Comparison of ENCODE assay signal across 8 cellular contexts in genomic region chr1:100353988-100354387, GRCh38. TPM values are rescaled to one million over a fixed set of nuclear protein-coding genes. Genes with fewer than 3 reads are reported as not detected.
DNase-seq lines count a peak whose midpoint lies in the region; ATAC-seq and TF ChIP-seq lines count a peak whose summit lies in the region.

No MANE protein-coding gene starts in this region.

- H3K4me3 Mint-ChIP-seq in stimulated activated naive CD8-positive, alpha-beta T cell treated with anti-CD3 and anti-CD28 coated beads, Interleukin-15, Interleukin-2, amounts not matched to agents 100 ng/mL and 50 ng/mL, for 24 hours = peak overlapping the region; percentile 86
- H3K4me3 Mint-ChIP-seq in activated CD4-positive, alpha-beta memory T cell treated with anti-CD3 and anti-CD28 coated beads, Interleukin-2, amount 10 ng/mL, durations not matched to agents 7 days and 5 days = peak overlapping the region; percentile 90

- H3K27ac Mint-ChIP-seq in stimulated activated naive CD8-positive, alpha-beta T cell treated with anti-CD3 and anti-CD28 coated beads, Interleukin-15, Interleukin-2, amounts not matched to agents 100 ng/mL and 50 ng/mL, for 24 hours = peak overlapping the region; percentile 61
- H3K27ac Mint-ChIP-seq in activated CD4-positive, alpha-beta memory T cell treated with anti-CD3 and anti-CD28 coated beads, Interleukin-2, amount 10 ng/mL, durations not matched to agents 7 days and 5 days = peak overlapping the region; percentile 93

- H3K36me3 Mint-ChIP-seq in stimulated activated naive CD8-positive, alpha-beta T cell treated with anti-CD3 and anti-CD28 coated beads, Interleukin-15, Interleukin-2, amounts not matched to agents 100 ng/mL and 50 ng/mL, for 24 hours (ENCODE audit: low read depth) = peaks cover 17% of the 10 kb centered on the region
- H3K36me3 Mint-ChIP-seq in activated CD4-positive, alpha-beta memory T cell treated with anti-CD3 and anti-CD28 coated beads, Interleukin-2, amount 10 ng/mL, durations not matched to agents 7 days and 5 days (ENCODE audit: low read depth) = peaks cover 53% of the 10 kb centered on the region

- no peaks in the 10 kb centered on the region for H3K9me3 Mint-ChIP-seq in stimulated activated naive CD8-positive, alpha-beta T cell treated with anti-CD3 and anti-CD28 coated beads, Interleukin-15, Interleukin-2, amounts not matched to agents 100 ng/mL and 50 ng/mL, for 24 hours
- H3K9me3 Mint-ChIP-seq in activated CD4-positive, alpha-beta memory T cell treated with anti-CD3 and anti-CD28 coated beads, Interleukin-2, amount 10 ng/mL, durations not matched to agents 7 days and 5 days = no peaks in the 10 kb centered on the region

- H3K4me1 Mint-ChIP-seq in stimulated activated naive CD8-positive, alpha-beta T cell treated with anti-CD3 and anti-CD28 coated beads, Interleukin-15, Interleukin-2, amounts not matched to agents 100 ng/mL and 50 ng/mL, for 24 hours (ENCODE audit: low read depth) = peaks cover 57% of the 10 kb centered on the region
- peaks cover 48% of the 10 kb centered on the region for H3K4me1 Mint-ChIP-seq in activated CD4-positive, alpha-beta memory T cell treated with anti-CD3 and anti-CD28 coated beads, Interleukin-2, amount 10 ng/mL, durations not matched to agents 7 days and 5 days

- 93 to 97% methylated on average over 1 of the region's 1 CpG for whole genome bisulfite sequencing in aorta, 2 donors

- H3K27me3 ChIP-seq in uterus = no peaks in the 10 kb centered on the region
- no peaks in the 10 kb centered on the region for H3K27me3 ChIP-seq in aorta (ENCODE audit: control insufficient read depth in 1 of 2, insufficient read depth in 2 of 2, low read length in 1 of 2)

- H3K36me3 ChIP-seq in uterus (no peaks in the 10 kb centered on the region), aorta (ENCODE audit: control insufficient read depth in 1 of 2, insufficient read depth in 2 of 2, low read length in 1 of 2) (no peaks in the 10 kb centered on the region)

- TF ChIP-seq CTCF in uterus (IDR thresholded peaks at IDR 0.05) = no peak

- POLR2A ChIA-PET in activated CD4-positive, alpha-beta memory T cell treated with anti-CD3 and anti-CD28 coated beads, Interleukin-2, amount 10 ng/mL, durations not matched to agents 7 days and 5 days (lab: Charles Lee) = interaction anchor here (1.4 to 6.3 kb wide), 20 partner anchors 8 to 325 kb away, joined by 4 to 96 read pairs (median 24); partner anchors contain the start of gene RTCA

- H3K4me3 ChIP-seq in uterus (peak overlapping the region; percentile 56 to 84), aorta (ENCODE audit: low read length in 2 of 2) (no peak overlapping the region)

- intact Hi-C loops in uterus (cut with DNase I; ENCODE audit: low total_unique reads) (no loop called here), aorta (cut with DNase I) (loop anchor here in 1 of 2 donors (5.0 kb wide), 1 partner anchor 543 kb away; the partner anchor contains the start of gene SLC30A7), posterior cingulate gyrus (cut with DNase I) (loop anchor here (2.0 to 5.0 kb wide), 2 partner anchors 87 to 105 kb away; partner anchors contain the start of gene RTCA)

- no peak for DNase-seq in stimulated activated naive CD8-positive, alpha-beta T cell treated with anti-CD3 and anti-CD28 coated beads, Interleukin-15, Interleukin-2, amounts not matched to agents 100 U/mL and 50 U/mL, for 24 hours
- no peak for DNase-seq in activated CD4-positive, alpha-beta memory T cell treated with anti-CD3 and anti-CD28 coated beads, Interleukin-2, amount 10 ng/mL, durations not matched to agents 7 days and 5 days
- DNase-seq in kidney tubule cell (ENCODE audit: low spot score) (peak; percentile 88), uterus (no peak), aorta (no peak), posterior cingulate gyrus (no peak)

- H3K9me3 ChIP-seq in uterus (no peaks in the 10 kb centered on the region), aorta (ENCODE audit: control insufficient read depth, low read length) (no peaks in the 10 kb centered on the region)

- CTCF ChIA-PET in activated CD4-positive, alpha-beta memory T cell treated with anti-CD3 and anti-CD28 coated beads, Interleukin-2, amount 10 ng/mL, durations not matched to agents 7 days and 5 days (lab: Charles Lee) = interaction anchor here (0.7 to 9.3 kb wide), 11 partner anchors 8 to 184 kb away, joined by 3 to 114 read pairs (median 4); partner anchors contain the start of gene GPR88

- no peak for ATAC-seq in stimulated activated naive CD8-positive, alpha-beta T cell treated with anti-CD3 and anti-CD28 coated beads, Interleukin-15, Interleukin-2, amounts not matched to agents 100 U/mL and 50 U/mL, for 24 hours
- ATAC-seq in HG03280 (IDR thresholded peaks at IDR 0.05; ENCODE audit: unreplicated experiment) (no peak), aorta (ENCODE audit: low FRiP score) (no peak)

- H3K27me3 Mint-ChIP-seq in stimulated activated naive CD8-positive, alpha-beta T cell treated with anti-CD3 and anti-CD28 coated beads, Interleukin-15, Interleukin-2, amounts not matched to agents 100 ng/mL and 50 ng/mL, for 24 hours = no peaks in the 10 kb centered on the region
- H3K27me3 Mint-ChIP-seq in activated CD4-positive, alpha-beta memory T cell treated with anti-CD3 and anti-CD28 coated beads, Interleukin-2, amount 10 ng/mL, durations not matched to agents 7 days and 5 days = no peaks in the 10 kb centered on the region

- TF ChIP-seq POLR2A in uterus (IDR thresholded peaks at IDR 0.05) = no peak

- H3K4me1 ChIP-seq in uterus (no peaks in the 10 kb centered on the region), aorta (ENCODE audit: control insufficient read depth in 1 of 2, insufficient read depth in 2 of 2, low read length in 2 of 2) (peaks cover 0 to 2% of the 10 kb centered on the region in 2 donors)

- H3K27ac ChIP-seq in uterus = peak overlapping the region in 1 of 2 donors; percentile 84
- H3K27ac ChIP-seq in aorta (ENCODE audit: low read depth in 1 of 2, low read length in 2 of 2) = no peak overlapping the region

RNA-seq across cellular contexts. Expression of gene CDC14A, which starts 1.7 kb away (rescaled TPM):
- total RNA-seq in activated CD4-positive, alpha-beta memory T cell treated with anti-CD3 and anti-CD28 coated beads, Interleukin-2, amount 10 ng/mL, durations not matched to agents 7 days and 5 days = 10 to 100 TPM; 41.8 to 44.9 TPM
- total RNA-seq in uterus (10 to 100 TPM in 3 of 4 donors, 1 to 10 TPM in 1; 9.0 to 32.4 (median 23.0) TPM), aorta (10 to 100 TPM in 1 of 2 donors, 1 to 10 TPM in 1; 8.3 to 14.0 TPM)
- 1 to 10 TPM in 1 of 2 donors, under 1 TPM in 1; 0.88 to 1.7 TPM for polyA plus RNA-seq in aorta

Comparison
In these comparisons a context has a peak if more than half of its experiments do, and no peak if none do; other contexts are left out.
1. H3K4me3 ChIP-seq: peak in uterus (2 of 2); none in aorta (0 of 2).